Comparison of ENCODE assay signal across 10 cellular contexts in genomic region chr1:91651671-91652071, GRCh38.
DNase-seq lines count a peak whose midpoint lies in the region; ATAC-seq, FAIRE-seq and TF ChIP-seq lines count a peak whose summit lies in the region.
"Had no signal": no experiment of that assay in that cellular context is flagged by ENCODE, and none has a peak within 500 bp of the region (broad histone marks: within the 10 kb centered on the region; RNA-seq: fewer than 3 reads in every experiment).

No MANE protein-coding gene starts in this region.

- no peaks in the 10 kb centered on the region for H4K20me1 ChIP-seq in HepG2 (ENCODE audit: insufficient read depth, low read length)

- H3K4me3 ChIP-seq in liver (ENCODE audit: low read depth in 1 of 3, low read length in 3 of 3) (no peak overlapping the region), HepG2 (replicated peaks in 1 of 3; ENCODE audit: insufficient read depth in 1 of 3, low read depth in 2 of 3, low read length in 3 of 3) (no peak overlapping the region), fibroblast of mammary gland (ENCODE audit: control insufficient read depth, low read depth, low read length) (no peak overlapping the region)

- H3K27ac ChIP-seq in liver (ENCODE audit: low read depth in 1 of 2, low read length in 2 of 2) (peak overlapping the region; percentile 14 to 53), HepG2 (ENCODE audit: extremely low read length, insufficient read depth, low read length) (no peak overlapping the region)

- BruUV-seq in HepG2 (replicated peaks; lab: Mats Ljungman, UMichigan) = no TSS peak

- H3K4me3 Mint-ChIP-seq in nephron progenitor cell = no peak overlapping the region
- H3K4me3 Mint-ChIP-seq in activated CD8-positive, alpha-beta T cell treated with anti-CD3 and anti-CD28 coated beads, Interleukin-2, amount 10 ng/mL, durations not matched to agents 7 days and 5 days = no peak overlapping the region
- H3K4me3 Mint-ChIP-seq in activated T-cell treated with anti-CD3 and anti-CD28 coated beads, Interleukin-2, amount 50 U/mL, for 72 hours = no peak overlapping the region

- H3K36me3 ChIP-seq in liver (ENCODE audit: control insufficient read depth in 4 of 4, insufficient read depth in 3 of 4, low read depth in 1 of 4, low read length in 3 of 4) = no peaks in the 10 kb centered on the region
- H3K36me3 ChIP-seq in HepG2 (replicated peaks in 1 of 2; ENCODE audit: control insufficient read depth in 1 of 2, insufficient read depth in 2 of 2, low read length in 2 of 2) = no peaks in the 10 kb centered on the region

- H3K9ac ChIP-seq in liver (ENCODE audit: low read depth in 1 of 2, low read length in 2 of 2) (no peak overlapping the region), HepG2 (ENCODE audit: insufficient read depth, low read depth, low read length) (no peak overlapping the region)

- H3K79me2 ChIP-seq in HepG2 (ENCODE audit: insufficient read depth, low read length) = no peaks in the 10 kb centered on the region

- no peak overlapping the region for H3K27ac Mint-ChIP-seq in nephron progenitor cell
- no peak overlapping the region for H3K27ac Mint-ChIP-seq in activated CD8-positive, alpha-beta T cell treated with anti-CD3 and anti-CD28 coated beads, Interleukin-2, amount 10 ng/mL, durations not matched to agents 7 days and 5 days
- H3K27ac Mint-ChIP-seq in activated T-cell treated with anti-CD3 and anti-CD28 coated beads, Interleukin-2, amount 50 U/mL, for 72 hours = no peak overlapping the region

- peaks cover 6% of the 10 kb centered on the region for H3K9me3 Mint-ChIP-seq in nephron progenitor cell
- H3K9me3 Mint-ChIP-seq in activated CD8-positive, alpha-beta T cell treated with anti-CD3 and anti-CD28 coated beads, Interleukin-2, amount 10 ng/mL, durations not matched to agents 7 days and 5 days (ENCODE audit: insufficient read depth) = no peaks in the 10 kb centered on the region
- H3K9me3 Mint-ChIP-seq in activated T-cell treated with anti-CD3 and anti-CD28 coated beads, Interleukin-2, amount 50 U/mL, for 72 hours = peaks cover 3 to 6% of the 10 kb centered on the region in 2 donors

- no peak for ATAC-seq in HepG2
- ATAC-seq in activated CD8-positive, alpha-beta T cell treated with anti-CD3 and anti-CD28 coated beads, Interleukin-2, amount 10 ng/mL, durations not matched to agents 7 days and 5 days = no peak
- no peak for ATAC-seq in activated T-cell treated with anti-CD3 and anti-CD28 coated beads, Interleukin-2, amount 50 U/mL, for 72 hours (replicated peaks in 1 of 2)

- H3K4me1 Mint-ChIP-seq in nephron progenitor cell = peaks cover 16% of the 10 kb centered on the region
- H3K4me1 Mint-ChIP-seq in activated CD8-positive, alpha-beta T cell treated with anti-CD3 and anti-CD28 coated beads, Interleukin-2, amount 10 ng/mL, durations not matched to agents 7 days and 5 days (ENCODE audit: low read depth) = peaks cover 9% of the 10 kb centered on the region
- peaks cover 10% of the 10 kb centered on the region for H3K4me1 Mint-ChIP-seq in activated T-cell treated with anti-CD3 and anti-CD28 coated beads, Interleukin-2, amount 50 U/mL, for 72 hours (ENCODE audit: low read depth)

- H3K27me3 ChIP-seq in liver (ENCODE audit: control insufficient read depth in 4 of 4, insufficient read depth in 4 of 4, low read length in 3 of 4) = no peaks in the 10 kb centered on the region
- H3K27me3 ChIP-seq in HepG2 (ENCODE audit: control insufficient read depth in 1 of 2, insufficient read depth in 2 of 2, low read length in 2 of 2) = peaks cover 0 to 1% of the 10 kb centered on the region in 2 experiments; a peak in 1 of 5 replicates

- CTCF ChIA-PET in HepG2 (lab: Yijun Ruan, JAX; ENCODE audit: low intra/inter-chr PET ratio, low total read pairs) = no interaction called here
- CTCF ChIA-PET in activated CD8-positive, alpha-beta T cell treated with anti-CD3 and anti-CD28 coated beads, Interleukin-2, amount 10 ng/mL, durations not matched to agents 7 days and 5 days (lab: Charles Lee) = no interaction called here

- no peak for DNase-seq in HepG2 (ENCODE audit: low spot score)
- peak; percentile 96 for DNase-seq in fibroblast of mammary gland (ENCODE audit: low read depth)
- DNase-seq in nephron progenitor cell = peak; percentile 18
- no peak for DNase-seq in HK-2 (ENCODE audit: unreplicated experiment)
- no peak for DNase-seq in activated CD8-positive, alpha-beta T cell treated with anti-CD3 and anti-CD28 coated beads, Interleukin-2, amount 10 ng/mL, durations not matched to agents 7 days and 5 days
- DNase-seq in activated T-cell treated with anti-CD3 and anti-CD28 coated beads, Interleukin-2, amount 50 U/mL, for 72 hours = no peak
- DNase-seq in NCI-H526 treated with DMSO at 0.1 percent for 48 hours (lab: John Stamatoyannopoulos, UW) = no peak
- DNase-seq: amniotic stem cell, NCI-H774 had no signal

- POLR2A ChIA-PET in HepG2 (lab: Yijun Ruan, JAX) = no interaction called here
- POLR2A ChIA-PET in activated CD8-positive, alpha-beta T cell treated with anti-CD3 and anti-CD28 coated beads, Interleukin-2, amount 10 ng/mL, durations not matched to agents 7 days and 5 days (lab: Charles Lee) = no interaction called here

- H3K4me1 ChIP-seq in liver (ENCODE audit: control insufficient read depth in 4 of 4, insufficient read depth in 4 of 4, low read length in 3 of 4) (no peaks in the 10 kb centered on the region), HepG2 (ENCODE audit: insufficient read depth, low read length) (no peaks in the 10 kb centered on the region)

- intact Hi-C loops in HepG2 (cut with micrococcal nuclease; ENCODE audit: unreplicated experiment) = no loop called here

- no peak for TF ChIP-seq CTCF in liver (IDR thresholded peaks at IDR 0.05; ENCODE audit: low read depth, low read length, missing input control)
- no peak for TF ChIP-seq CTCF in HepG2 (CRISPR knock-in tag; IDR thresholded peaks at IDR 0.05)
- no peak for TF ChIP-seq CTCF in fibroblast of mammary gland (conservative IDR thresholded peaks at IDR 0.05; ENCODE audit: control insufficient read depth, insufficient read depth, low read depth, low read length)
- TF ChIP-seq CTCF in nephron progenitor cell (IDR thresholded peaks at IDR 0.05) = no peak

- no peak for FAIRE-seq in HepG2 (lab: Jason Lieb, UNC)

- TF ChIP-seq RAD21 in liver (IDR thresholded peaks at IDR 0.05) (no peak), HepG2 (CRISPR knock-in tag; IDR thresholded peaks at IDR 0.05) (no peak)

- in situ Hi-C loops in HepG2 (cut with HindIII; ENCODE audit: extremely low pct_ligation_motif_present, low pct_unique_long_range_greater_than_20kb) = no loop called here

- H2AFZ ChIP-seq in HepG2 (ENCODE audit: low read length) = no peak overlapping the region

- peaks cover 15% of the 10 kb centered on the region for H3K27me3 Mint-ChIP-seq in nephron progenitor cell (ENCODE audit: low read depth, poor library complexity)
- peaks cover 3% of the 10 kb centered on the region for H3K27me3 Mint-ChIP-seq in activated CD8-positive, alpha-beta T cell treated with anti-CD3 and anti-CD28 coated beads, Interleukin-2, amount 10 ng/mL, durations not matched to agents 7 days and 5 days (ENCODE audit: low read depth)
- H3K27me3 Mint-ChIP-seq in activated T-cell treated with anti-CD3 and anti-CD28 coated beads, Interleukin-2, amount 50 U/mL, for 72 hours (ENCODE audit: low read depth) = no peaks in the 10 kb centered on the region

- H3K36me3 Mint-ChIP-seq in nephron progenitor cell (ENCODE audit: low read depth) = no peaks in the 10 kb centered on the region
- no peaks in the 10 kb centered on the region for H3K36me3 Mint-ChIP-seq in activated CD8-positive, alpha-beta T cell treated with anti-CD3 and anti-CD28 coated beads, Interleukin-2, amount 10 ng/mL, durations not matched to agents 7 days and 5 days (ENCODE audit: low read depth)
- no peaks in the 10 kb centered on the region for H3K36me3 Mint-ChIP-seq in activated T-cell treated with anti-CD3 and anti-CD28 coated beads, Interleukin-2, amount 50 U/mL, for 72 hours (ENCODE audit: insufficient read depth in 2 of 2)

- TF ChIP-seq EP300 in HepG2 (IDR thresholded peaks at IDR 0.05; ENCODE audit: low read depth in 2 of 2, low read length in 2 of 2) = no peak
- no peak for TF ChIP-seq EP300 in HepG2 (CRISPR knock-in tag; IDR thresholded peaks at IDR 0.05; ENCODE audit: borderline replicate concordance)

- H3K4me2 ChIP-seq in HepG2 (ENCODE audit: low read depth, low read length) = no peak overlapping the region

- TF ChIP-seq POLR2A in HepG2 (IDR thresholded peaks at IDR 0.05; ENCODE audit: insufficient read depth in 1 of 2, low read depth in 2 of 2, low read length in 2 of 2) = no peak

- H3K9me3 ChIP-seq in liver (ENCODE audit: control insufficient read depth in 4 of 4, low read length in 3 of 4) = no peaks in the 10 kb centered on the region
- no peaks in the 10 kb centered on the region for H3K9me3 ChIP-seq in HepG2 (ENCODE audit: low read length)

- WGBS in liver = 66% methylated on average over 5 of the region's 5 CpGs
- WGBS in HepG2 (ENCODE audit: low lambda C conversion rate) = 11% methylated on average over 5 of the region's 5 CpGs

TF ChIP-seq in HepG2, 621 proteins besides CTCF, POLR2A, EP300 and RAD21 (continues in another document):
- no peak for TF ChIP-seq NFYC (CRISPR knock-in tag; IDR thresholded peaks at IDR 0.05)
- no peak for TF ChIP-seq ZNF670 (CRISPR knock-in tag; IDR thresholded peaks at IDR 0.05; ENCODE audit: borderline replicate concordance)
- TF ChIP-seq NFIB (CRISPR knock-in tag; IDR thresholded peaks at IDR 0.05; ENCODE audit: borderline replicate concordance) = no peak
- no peak for TF ChIP-seq BCLAF1 (IDR thresholded peaks at IDR 0.05)
- no peak for TF ChIP-seq ZNF564 (CRISPR knock-in tag; IDR thresholded peaks at IDR 0.05)
- TF ChIP-seq ZNF75D (CRISPR knock-in tag; IDR thresholded peaks at IDR 0.05; ENCODE audit: borderline replicate concordance) = no peak
- TF ChIP-seq TOPORS (CRISPR knock-in tag; IDR thresholded peaks at IDR 0.05) = no peak

Comparison
In these comparisons a context has a peak if more than half of its experiments do, and no peak if none do; other contexts are left out.
1. DNase-seq: peak in fibroblast of mammary gland (single experiment) and nephron progenitor cell (single experiment); none in HepG2 (single experiment), HK-2 (single experiment), activated CD8-positive, alpha-beta T cell treated with anti-CD3 and anti-CD28 coated beads, Interleukin-2, amount 10 ng/mL, durations not matched to agents 7 days and 5 days (single experiment), activated T-cell treated with anti-CD3 and anti-CD28 coated beads, Interleukin-2, amount 50 U/mL, for 72 hours (0 of 2) and NCI-H526 treated with DMSO at 0.1 percent for 48 hours (single experiment).